Comparison of ENCODE assay signal across 11 cellular contexts in the genomic region with DNA sequence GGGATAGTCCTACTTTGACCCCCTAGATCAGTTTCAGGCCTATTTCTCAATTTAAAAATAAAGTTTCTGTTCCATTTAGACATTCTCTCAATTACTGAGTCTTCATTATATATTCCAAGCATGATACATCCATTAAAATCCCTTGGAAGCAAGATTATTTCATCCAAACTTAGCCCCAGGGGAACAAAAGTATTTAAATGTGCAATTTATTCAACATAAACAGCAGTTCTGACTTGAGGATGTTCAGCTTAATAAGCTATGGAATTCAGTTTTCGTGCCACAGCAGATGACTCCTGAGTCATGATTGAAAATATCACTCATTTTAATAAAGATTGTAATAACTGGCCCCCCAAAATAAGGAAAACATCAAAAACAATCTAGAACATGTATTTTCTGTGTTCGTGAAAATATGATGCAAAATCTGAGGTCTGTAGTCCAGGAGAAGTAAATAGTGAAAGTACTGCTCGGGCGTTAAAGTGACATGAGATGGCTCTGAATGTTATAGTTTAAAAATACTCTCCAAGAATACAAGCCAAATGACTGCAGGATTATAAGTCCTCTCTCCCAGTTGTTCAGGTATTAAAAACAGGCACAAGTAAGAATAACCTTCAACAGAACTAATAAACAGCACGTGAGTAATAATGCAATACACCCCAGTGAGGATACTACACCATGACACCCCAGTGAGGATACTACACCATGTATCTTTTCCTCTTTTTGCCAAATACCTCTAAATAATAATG.
DNase-seq lines count a peak whose midpoint lies in the region; ATAC-seq and TF ChIP-seq lines count a peak whose summit lies in the region.
"Had no signal": no experiment of that assay in that cellular context is flagged by ENCODE, and none has a peak within 500 bp of the region (broad histone marks: within the 10 kb centered on the region; RNA-seq: fewer than 3 reads in every experiment).

No MANE protein-coding gene starts in this region.

- POLR2A ChIA-PET in GM10248 (lab: Yijun Ruan, JAX), result no interaction called here

- H3K4me2 ChIP-seq in MM.1S (ENCODE audit: low read depth, low read length), result peak overlapping the region; percentile 38; the same call in 1 of the 2 replicates

- intact Hi-C loops in esophagus muscularis mucosa (cut with DNase I), result loop anchor here (5.0 kb wide), 1 partner anchor 57 kb away; no protein-coding TSS in a partner anchor
- intact Hi-C loops in gastrocnemius medialis (cut with DNase I; ENCODE audit: low total_unique reads), result loop anchor here (1.0 to 10.0 kb wide), 4 partner anchors 60 to 385 kb away; partner anchors contain the start of genes MYO10 and ZNF622
- intact Hi-C loops in spleen (cut with DNase I; ENCODE audit: low total_unique reads), result no loop called here

- DNase-seq in MM.1S, result no peak
- no peak for DNase-seq in esophagus muscularis mucosa (ENCODE audit: extremely low spot score)
- DNase-seq in gastrocnemius medialis, result no peak
- no peak for DNase-seq in GM10248 (ENCODE audit: extremely low spot score)
- DNase-seq in glomerular visceral epithelial cell (ENCODE audit: extremely low spot score), result no peak
- no peak for DNase-seq in spleen
- DNase-seq: aorta, GOT3 had no signal

- H3K36me3 ChIP-seq in MM.1S (replicated peaks; ENCODE audit: insufficient read depth, low read length) (no peaks in the 10 kb centered on the region), esophagus muscularis mucosa (no peaks in the 10 kb centered on the region), gastrocnemius medialis (no peaks in the 10 kb centered on the region), spleen (no peaks in the 10 kb centered on the region)

- 67% methylated on average over 5 of the region's 5 CpGs for WGBS in esophagus muscularis mucosa
- WGBS in spleen, 5 donors, result 71 to 85% (median 84%) methylated on average over 5 of the region's 5 CpGs

- TF ChIP-seq EP300 in esophagus muscularis mucosa (IDR thresholded peaks at IDR 0.05), result no peak

- CTCF ChIA-PET in GM10248 (lab: Yijun Ruan, JAX), result interaction anchor here (0.8 to 7.0 kb wide), 19 partner anchors 8 to 390 kb away, joined by 3 to 56 read pairs (median 8); no protein-coding TSS in a partner anchor

- no peak overlapping the region for H3K9ac ChIP-seq in MM.1S (ENCODE audit: low read length)

- TF ChIP-seq CTCF in MM.1S (IDR thresholded peaks at IDR 0.05; ENCODE audit: low read length) (no peak), esophagus muscularis mucosa (IDR thresholded peaks at IDR 0.05) (no peak), gastrocnemius medialis (IDR thresholded peaks at IDR 0.05 in 4 of 5, conservative IDR thresholded peaks at IDR 0.05 in 1 of 5) (no peak), GM10248 (IDR thresholded peaks at IDR 0.05; ENCODE audit: control extremely low read depth, extremely low read depth, low read depth, missing control alignments) (no peak), spleen (IDR thresholded peaks at IDR 0.05 in 8 of 11, conservative IDR thresholded peaks at IDR 0.05 in 3 of 11) (no peak)

- H3F3A ChIP-seq in MM.1S (ENCODE audit: insufficient read depth, low read length), result no peaks in the 10 kb centered on the region

- TF ChIP-seq POLR2A in esophagus muscularis mucosa (IDR thresholded peaks at IDR 0.05; ENCODE audit: low read depth), result no peak
- peak; percentile 36 to 74 for TF ChIP-seq POLR2A in gastrocnemius medialis (IDR thresholded peaks at IDR 0.05)
- TF ChIP-seq POLR2A in spleen (IDR thresholded peaks at IDR 0.05), result no peak

- no peak overlapping the region for H3K27ac ChIP-seq in MM.1S (ENCODE audit: low read length)
- peak overlapping the region in 2 of 4 donors; percentile 8 to 9 for H3K27ac ChIP-seq in esophagus muscularis mucosa (replicated peaks in 1 of 4)
- peak overlapping the region; percentile 90 to 97 (median 94) for H3K27ac ChIP-seq in gastrocnemius medialis
- H3K27ac ChIP-seq in spleen, result no peak overlapping the region
- H3K27ac ChIP-seq: RWPE1 had no signal

- H4K20me1 ChIP-seq in MM.1S (ENCODE audit: insufficient read depth, low read length), result no peaks in the 10 kb centered on the region

- H3K4me1 ChIP-seq in MM.1S (ENCODE audit: low read length), result no peaks in the 10 kb centered on the region
- peaks cover 9 to 18% (median 11%) of the 10 kb centered on the region in 4 donors for H3K4me1 ChIP-seq in esophagus muscularis mucosa
- H3K4me1 ChIP-seq in gastrocnemius medialis, result peaks cover 51 to 56% of the 10 kb centered on the region in 2 donors
- H3K4me1 ChIP-seq in spleen, result peaks cover 0 to 5% (median 0%) of the 10 kb centered on the region in 6 donors

- H3K9me3 ChIP-seq in MM.1S (replicated peaks; ENCODE audit: insufficient read depth, low read length) (no peaks in the 10 kb centered on the region), esophagus muscularis mucosa (no peaks in the 10 kb centered on the region), gastrocnemius medialis (no peaks in the 10 kb centered on the region), spleen (no peaks in the 10 kb centered on the region)

- no peaks in the 10 kb centered on the region for H3K9me2 ChIP-seq in MM.1S (replicated peaks; ENCODE audit: insufficient read depth, low read length)

- H2AFZ ChIP-seq in MM.1S (ENCODE audit: low read length), result 0 out of 2 replicates have a peak overlapping the region, but pooled peaks have one; percentile 8

- no peaks in the 10 kb centered on the region for H3K79me2 ChIP-seq in MM.1S (ENCODE audit: low read length)

- H3K27me3 ChIP-seq in MM.1S (replicated peaks; ENCODE audit: insufficient read depth, low read length) (no peaks in the 10 kb centered on the region), esophagus muscularis mucosa (no peaks in the 10 kb centered on the region), gastrocnemius medialis (no peaks in the 10 kb centered on the region), spleen (replicated peaks in 1 of 7) (no peaks in the 10 kb centered on the region)

- ATAC-seq in GM18909 (IDR thresholded peaks at IDR 0.05; ENCODE audit: poor library complexity, unreplicated experiment) (peak; percentile 9), gastrocnemius medialis (peak; percentile 59 to 82), HG03045 (IDR thresholded peaks at IDR 0.05; ENCODE audit: unreplicated experiment) (no peak)

- in situ Hi-C loops in gastrocnemius medialis (cut with MboI; ENCODE audit: low sequenced_read_pairs in 4 of 4), result loop anchor here (5.0 to 10.0 kb wide), 3 partner anchors 62 to 92 kb away; no protein-coding TSS in a partner anchor

- H3K4me3 ChIP-seq in MM.1S (ENCODE audit: low read length) (peak overlapping the region; percentile 34), esophagus muscularis mucosa (peak overlapping the region in 3 of 4 donors; percentile 1 to 14 (median 5)), gastrocnemius medialis (peak overlapping the region; percentile 18 to 40 (median 28)), spleen (no peak overlapping the region)

Comparison
In these comparisons a context has a peak if more than half of its experiments do, and no peak if none do; other contexts are left out.
1. H3K27ac ChIP-seq: peak in gastrocnemius medialis (4 of 4); none in MM.1S (single experiment) and spleen (0 of 8).
2. H3K4me3 ChIP-seq: peak in MM.1S (single experiment), esophagus muscularis mucosa (3 of 4) and gastrocnemius medialis (4 of 4); none in spleen (0 of 8).
3. POLR2A ChIP-seq: peak in gastrocnemius medialis (2 of 2); none in esophagus muscularis mucosa (single experiment) and spleen (0 of 3).